8 cellular contexts compared by ENCODE assay signal in the genomic region with DNA sequence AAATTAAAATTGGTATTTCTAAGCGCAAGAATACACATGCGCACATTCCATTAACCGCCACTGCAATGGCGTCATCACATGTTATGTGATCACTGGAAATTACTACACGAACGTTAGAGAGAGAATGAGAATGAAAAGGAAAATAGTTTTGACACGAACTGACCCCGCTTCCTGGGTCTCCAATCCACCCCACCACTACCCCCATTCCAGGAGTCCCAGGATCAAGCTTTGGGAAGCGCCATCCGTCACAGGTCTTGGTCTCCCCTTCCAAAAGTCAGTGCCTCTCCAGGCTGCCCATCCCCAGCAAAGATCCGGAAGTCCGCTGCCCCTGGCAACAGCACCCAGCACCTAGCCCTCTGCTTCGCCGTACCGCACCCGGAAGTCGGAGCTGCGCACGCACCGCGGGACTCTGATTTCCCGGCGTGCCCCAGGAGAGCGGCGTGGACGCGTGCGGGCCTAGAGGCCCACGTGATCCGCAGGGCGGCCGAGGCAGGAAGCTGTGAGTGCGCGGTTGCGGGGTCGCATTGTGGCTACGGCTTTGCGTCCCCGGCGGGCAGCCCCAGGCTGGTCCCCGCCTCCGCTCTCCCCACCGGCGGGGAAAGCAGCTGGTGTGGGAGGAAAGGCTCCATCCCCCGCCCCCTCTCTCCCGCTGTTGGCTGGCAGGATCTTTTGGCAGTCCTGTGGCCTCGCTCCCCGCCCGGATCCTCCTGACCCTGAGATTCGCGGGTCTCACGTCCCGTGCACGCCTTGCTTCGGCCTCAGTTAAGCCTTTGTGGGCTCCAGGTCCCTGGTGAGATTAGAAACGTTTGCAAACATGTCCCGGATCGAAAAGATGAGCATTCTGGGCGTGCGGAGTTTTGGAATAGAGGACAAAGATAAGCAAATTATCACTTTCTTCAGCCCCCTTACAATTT. TPM values are rescaled to one million over a fixed set of nuclear protein-coding genes. Genes with fewer than 3 reads are reported as not detected.
A peak's percentile ranks its signal among the peaks of the same experiment; 100 is the strongest.
DNase-seq lines count a peak whose midpoint lies in the region; ATAC-seq lines count a peak whose summit lies in the region.

A gene (plus strand): TSS at position 467 of the 914 bp plus-strand sequence. CDS start 348 bp downstream, at position 815.

- H3K9me3 Mint-ChIP-seq in effector memory CD8-positive, alpha-beta T cell, result no peaks in the 10 kb centered on the region
- H3K9me3 Mint-ChIP-seq in memory B cell, result peaks cover 7% of the 10 kb centered on the region

- H3K27ac Mint-ChIP-seq in effector memory CD8-positive, alpha-beta T cell, result peak within 1 kb of the TSS; percentile 97 to 98
- peak within 1 kb of the TSS; percentile 97 for H3K27ac Mint-ChIP-seq in memory B cell

- H3K4me1 Mint-ChIP-seq in effector memory CD8-positive, alpha-beta T cell (ENCODE audit: low read depth in 2 of 2), result peaks cover 18 to 27% of the 10 kb centered on the region in 2 donors
- peaks cover 3% of the 10 kb centered on the region for H3K4me1 Mint-ChIP-seq in memory B cell

- DNase-seq in COLO829 (ENCODE audit: low spot score), result peak; percentile 47
- DNase-seq in HT1080 (ENCODE audit: low read depth), result peak; percentile 70
- peak; percentile 81 to 90 for DNase-seq in NOMO-1 (lab: John Stamatoyannopoulos, UW; ENCODE audit: unreplicated experiment in 2 of 2)
- peak; percentile 80 to 86 for DNase-seq in activated CD8-positive, alpha-beta memory T cell treated with anti-CD3 and anti-CD28 coated beads for 4 hours (ENCODE audit: low read depth in 2 of 2)
- DNase-seq in effector memory CD8-positive, alpha-beta T cell, result peak; percentile 91 to 92 (median 91)
- peak; percentile 84 to 86 for DNase-seq in memory B cell (ENCODE audit: low spot score in 2 of 2)
- peak; percentile 85 for DNase-seq in stimulated activated CD8-positive, alpha-beta memory T cell treated with anti-CD3 and anti-CD28 coated beads, Interleukin-12 subunit alpha, Interleukin-12 subunit beta, amount 100 ng/mL, for 1 hour (ENCODE audit: low read depth)

- ATAC-seq in GM21360 (IDR thresholded peaks at IDR 0.05; ENCODE audit: unreplicated experiment), result peak; percentile 95
- ATAC-seq in effector memory CD8-positive, alpha-beta T cell (replicated peaks), result peak; percentile 92
- peak; percentile 97 for ATAC-seq in memory B cell (ENCODE audit: low read depth)

- H3K4me3 Mint-ChIP-seq in effector memory CD8-positive, alpha-beta T cell, result peak within 1 kb of the TSS; percentile 94 to 95
- H3K4me3 Mint-ChIP-seq in memory B cell, result peak within 1 kb of the TSS; percentile 96

- no peaks in the 10 kb centered on the region for H3K27me3 Mint-ChIP-seq in effector memory CD8-positive, alpha-beta T cell
- no peaks in the 10 kb centered on the region for H3K27me3 Mint-ChIP-seq in memory B cell

- peaks cover 17% of the 10 kb centered on the region for H3K36me3 Mint-ChIP-seq in effector memory CD8-positive, alpha-beta T cell (ENCODE audit: insufficient read depth)
- no peaks in the 10 kb centered on the region for H3K36me3 Mint-ChIP-seq in memory B cell

RNA-seq across cellular contexts. Expression of the gene that starts here (rescaled TPM):
- 10.8 and 12.1 TPM in 2 replicates for total RNA-seq in HT1080 (2014; rRNA removed; shearing (Covaris generic))
- polyA plus RNA-seq in HT1080 (2015; cell fraction: cytosol; rRNA removed), result 7.7 and 12.3 TPM in 2 replicates
- 20.5 and 20.6 TPM in 2 replicates for polyA plus RNA-seq in HT1080 (2015; cell fraction: nucleus; rRNA removed)

Comparison
In these comparisons a context has a peak if more than half of its experiments do, and no peak if none do; other contexts are left out.
1. Peak in every context shown above with its lines: DNase-seq and ATAC-seq.